In genomic region chr2:47744074-47744473, GRCh38 we compare ENCODE assay signal across 23 cellular contexts.
"Had no signal": no experiment of that assay in that cellular context is flagged by ENCODE, and none has a peak within 500 bp of the region (broad histone marks: within the 10 kb centered on the region; RNA-seq: fewer than 3 reads in every experiment).

No MANE protein-coding gene starts in this region.

- H3K4me1 Mint-ChIP-seq: activated CD4-positive, alpha-beta T cell treated with anti-CD3 and anti-CD28 coated beads, Interleukin-2, amount 10 ng/mL, durations not matched to agents 7 days and 5 days; activated naive CD4-positive, alpha-beta T cell treated with anti-CD3 and anti-CD28 coated beads, Interleukin-2, amount 10 ng/mL, durations not matched to agents 7 days and 5 days; activated naive CD8-positive, alpha-beta T cell treated with anti-CD3 and anti-CD28 coated beads for 36 hours had no signal

- H3K4me3 Mint-ChIP-seq: activated B cell treated with CpG ODN at 0.5 μM for 24 hours; activated CD4-positive, alpha-beta memory T cell treated with anti-CD3 and anti-CD28 coated beads for 36 hours; activated CD4-positive, alpha-beta T cell treated with anti-CD3 and anti-CD28 coated beads, Interleukin-2, amount 10 ng/mL, durations not matched to agents 7 days and 5 days; activated naive CD4-positive, alpha-beta T cell treated with anti-CD3 and anti-CD28 coated beads, Interleukin-2, amount 10 ng/mL, durations not matched to agents 7 days and 5 days; activated naive CD8-positive, alpha-beta T cell treated with anti-CD3 and anti-CD28 coated beads for 36 hours had no signal

- H3K27ac Mint-ChIP-seq: activated B cell treated with CpG ODN at 0.5 μM for 24 hours; activated CD4-positive, alpha-beta memory T cell treated with anti-CD3 and anti-CD28 coated beads for 36 hours; activated CD4-positive, alpha-beta T cell treated with anti-CD3 and anti-CD28 coated beads, Interleukin-2, amount 10 ng/mL, durations not matched to agents 7 days and 5 days; activated naive CD4-positive, alpha-beta T cell treated with anti-CD3 and anti-CD28 coated beads, Interleukin-2, amount 10 ng/mL, durations not matched to agents 7 days and 5 days; activated naive CD8-positive, alpha-beta T cell treated with anti-CD3 and anti-CD28 coated beads for 36 hours; activated T-helper 2 cell treated with anti-CD3 and anti-CD28 coated beads, Interferon-gamma antibody, Interleukin-2, Interleukin-4, amounts not matched to agents 10 μg/mL and 5 μg/mL and 100 μg/mL, durations not matched to agents 14 hours and 24 hours and 36 hours had no signal

- DNase-seq: activated B cell treated with CpG ODN at 0.5 μM for 24 hours; activated CD4-positive, alpha-beta memory T cell treated with anti-CD3 and anti-CD28 coated beads for 36 hours; activated CD4-positive, alpha-beta T cell treated with anti-CD3 and anti-CD28 coated beads, Interleukin-2, amount 10 ng/mL, durations not matched to agents 7 days and 5 days; activated CD8-positive, alpha-beta memory T cell treated with anti-CD3 and anti-CD28 coated beads for 24 hours; activated gamma-delta T cell treated with Interleukin-2 at 50 U/mL for 16 hours; activated naive CD4-positive, alpha-beta T cell treated with anti-CD3 and anti-CD28 coated beads, Interleukin-2, amount 10 ng/mL, durations not matched to agents 7 days and 5 days; activated naive CD8-positive, alpha-beta T cell treated with anti-CD3 and anti-CD28 coated beads for 36 hours; activated T-cell treated with anti-CD3 and anti-CD28 coated beads, Interleukin-2, amount 50 U/mL, for 48 hours; brain microvascular endothelial cell; Kasumi-1; NCI-H1105 treated with DMSO at 0.1 percent for 48 hours; NCI-H1436 treated with DMSO at 0.1 percent for 48 hours; NCI-H187; NCI-H2081; NCI-H446; NCI-H524; PC-3; SHP77; T1000 had no signal

- H3K27me3 Mint-ChIP-seq: activated B cell treated with CpG ODN at 0.5 μM for 24 hours had no signal

- H3K36me3 ChIP-seq: brain microvascular endothelial cell, cardiac muscle cell, SJSA1 had no signal

- ATAC-seq: PC-3, SK-N-SH treated with all-trans-retinoic acid at 6 μM for 48 hours had no signal

- H3K9me3 ChIP-seq: SJSA1 had no signal

- H3K36me3 Mint-ChIP-seq: activated naive CD4-positive, alpha-beta T cell treated with anti-CD3 and anti-CD28 coated beads, Interleukin-2, amount 10 ng/mL, durations not matched to agents 7 days and 5 days had no signal

- H3K4me3 ChIP-seq: cardiac muscle cell, SJSA1 had no signal

- H3K9me3 Mint-ChIP-seq: activated naive CD4-positive, alpha-beta T cell treated with anti-CD3 and anti-CD28 coated beads, Interleukin-2, amount 10 ng/mL, durations not matched to agents 7 days and 5 days had no signal

- H3K27ac ChIP-seq: brain microvascular endothelial cell, cardiac muscle cell, SJSA1 had no signal

- H3K4me1 ChIP-seq: SJSA1 had no signal

- H3K27me3 ChIP-seq: brain microvascular endothelial cell, cardiac muscle cell had no signal
